Comparison of ENCODE assay signal across 19 cellular contexts in genomic region chr2:121976912-121977311, GRCh38.
A peak's percentile ranks its signal among the peaks of the same experiment; 100 is the strongest.
DNase-seq lines count a peak whose midpoint lies in the region; ATAC-seq and TF ChIP-seq lines count a peak whose summit lies in the region.
"Had no signal": no experiment of that assay in that cellular context is flagged by ENCODE, and none has a peak within 500 bp of the region (broad histone marks: within the 10 kb centered on the region; RNA-seq: fewer than 3 reads in every experiment).

No MANE protein-coding gene starts in this region.

- peaks cover 51% of the 10 kb centered on the region for H3K4me1 Mint-ChIP-seq in brain
- peaks cover 7 to 11% of the 10 kb centered on the region in 2 donors for H3K4me1 Mint-ChIP-seq in stimulated activated naive B cell treated with anti-CD40 and anti-IgM and Interleukin-4, amounts not matched to agents 10 μg/mL and 1 μg/mL and 100 μg/mL, for 72 hours

- H3K9ac ChIP-seq in Karpas-422 (ENCODE audit: low read length), result no peak overlapping the region

- intact Hi-C loops in left ventricle myocardium superior (cut with micrococcal nuclease), result no loop called here

- no peaks in the 10 kb centered on the region for H4K20me1 ChIP-seq in Karpas-422 (ENCODE audit: insufficient read depth, low read depth, low read length)

- H3K4me1 ChIP-seq in right atrium auricular region (peaks cover 0 to 11% of the 10 kb centered on the region in 2 donors), Karpas-422 (ENCODE audit: low read length) (peaks cover 52% of the 10 kb centered on the region)

- H3K27me3 ChIP-seq in right atrium auricular region (no peaks in the 10 kb centered on the region), Karpas-422 (ENCODE audit: low read length) (no peaks in the 10 kb centered on the region)

- H3K4me2 ChIP-seq in Karpas-422 (ENCODE audit: low read depth, low read length, poor library complexity, severe bottlenecking), result peak overlapping the region; percentile 46

- H3K4me3 ChIP-seq in right atrium auricular region (no peak overlapping the region), Karpas-422 (ENCODE audit: low read length) (peak overlapping the region; percentile 13; the same call in 1 of the 2 replicates)

- no peak overlapping the region for H2AFZ ChIP-seq in Karpas-422 (ENCODE audit: low read length)

- no peaks in the 10 kb centered on the region for H3K9me3 ChIP-seq in right atrium auricular region
- no peaks in the 10 kb centered on the region for H3K9me3 ChIP-seq in Karpas-422 (ENCODE audit: low read length)

- peaks cover 7% of the 10 kb centered on the region for H3K27me3 Mint-ChIP-seq in brain
- peaks cover 0 to 7% of the 10 kb centered on the region in 2 donors for H3K27me3 Mint-ChIP-seq in stimulated activated naive B cell treated with anti-CD40 and anti-IgM and Interleukin-4, amounts not matched to agents 10 μg/mL and 1 μg/mL and 100 μg/mL, for 72 hours
- H3K27me3 Mint-ChIP-seq: IgD-negative memory B cell had no signal

- H3K36me3 ChIP-seq in right atrium auricular region, result no peaks in the 10 kb centered on the region
- no peaks in the 10 kb centered on the region for H3K36me3 ChIP-seq in Karpas-422 (ENCODE audit: insufficient read depth, low read length)

- ATAC-seq in left ventricle myocardium superior (peak; percentile 28), GM18858 (IDR thresholded peaks at IDR 0.05; ENCODE audit: unreplicated experiment) (no peak)
- no peak for ATAC-seq in stimulated activated naive B cell treated with anti-CD40 and anti-IgM and Interleukin-4, amounts not matched to agents 10 μg/mL and 1 μg/mL and 100 μg/mL, for 72 hours (replicated peaks)
- ATAC-seq: T-cell had no signal

- no peak overlapping the region for H3K27ac ChIP-seq in right atrium auricular region
- H3K27ac ChIP-seq in Karpas-422 (ENCODE audit: low read length), result no peak overlapping the region
- H3K27ac ChIP-seq: C4-2B had no signal

- no peak overlapping the region for H3K4me3 Mint-ChIP-seq in brain
- H3K4me3 Mint-ChIP-seq in stimulated activated naive B cell treated with anti-CD40 and anti-IgM and Interleukin-4, amounts not matched to agents 10 μg/mL and 1 μg/mL and 100 μg/mL, for 72 hours, result no peak overlapping the region
- H3K4me3 Mint-ChIP-seq: IgD-negative memory B cell, T-cell had no signal

- peaks cover 1 to 14% (median 9%) of the 10 kb centered on the region in 5 experiments for H3K9me3 Mint-ChIP-seq in brain
- no peaks in the 10 kb centered on the region for H3K9me3 Mint-ChIP-seq in stimulated activated naive B cell treated with anti-CD40 and anti-IgM and Interleukin-4, amounts not matched to agents 10 μg/mL and 1 μg/mL and 100 μg/mL, for 72 hours
- H3K9me3 Mint-ChIP-seq: T-cell had no signal

- H3K9me2 ChIP-seq in Karpas-422 (replicated peaks; ENCODE audit: insufficient read depth, low read length), result no peaks in the 10 kb centered on the region

- TF ChIP-seq CTCF in right atrium auricular region (IDR thresholded peaks at IDR 0.05) (no peak), brain (conservative IDR thresholded peaks at IDR 0.05) (no peak)

- H3K36me3 Mint-ChIP-seq in brain, result no peaks in the 10 kb centered on the region
- H3K36me3 Mint-ChIP-seq in stimulated activated naive B cell treated with anti-CD40 and anti-IgM and Interleukin-4, amounts not matched to agents 10 μg/mL and 1 μg/mL and 100 μg/mL, for 72 hours, result no peaks in the 10 kb centered on the region
- H3K36me3 Mint-ChIP-seq: IgD-negative memory B cell, T-cell had no signal

- no peaks in the 10 kb centered on the region for H3K79me2 ChIP-seq in Karpas-422 (ENCODE audit: low read length)

- DNase-seq in left ventricle myocardium superior, result no peak
- DNase-seq in right atrium auricular region (ENCODE audit: low spot score), result no peak
- peak; percentile 54 for DNase-seq in Karpas-422
- DNase-seq in stimulated activated naive B cell treated with anti-CD40 and anti-IgM and Interleukin-4, amounts not matched to agents 10 μg/mL and 1 μg/mL and 100 μg/mL, for 72 hours, result no peak
- no peak for DNase-seq in MV-4-11 (lab: John Stamatoyannopoulos, UW)
- no peak for DNase-seq in SK-N-DZ (ENCODE audit: low spot score)
- DNase-seq: ACHN, DMS79 treated with DMSO at 0.1 percent for 48 hours, GOT3, NCI-H1105 treated with DMSO at 0.1 percent for 48 hours, NCI-H1694, NCI-H2227 treated with DMSO at 0.1 percent for 48 hours, NCI-H510A treated with DMSO at 0.1 percent for 48 hours, NCI-H774, T-cell had no signal

- H3K27ac Mint-ChIP-seq in brain, result peak overlapping the region in 3 of 5 experiments; percentile 31 to 58 (median 38)
- H3K27ac Mint-ChIP-seq in stimulated activated naive B cell treated with anti-CD40 and anti-IgM and Interleukin-4, amounts not matched to agents 10 μg/mL and 1 μg/mL and 100 μg/mL, for 72 hours, result peak overlapping the region; percentile 22
- H3K27ac Mint-ChIP-seq: IgD-negative memory B cell had no signal
